In genomic region chr9:899440-900184, GRCh38 we compare ENCODE assay signal across 1 cellular context.
TF ChIP-seq lines count a peak whose summit lies in the region.

No MANE protein-coding gene starts in this region.

TF ChIP-seq in GM12878, 131 proteins besides CTCF, POLR2A, EP300 and RAD21 (continued from another document):
- peak; percentile 38 for TF ChIP-seq SP1 (IDR thresholded peaks at IDR 0.05; ENCODE audit: low read depth, low read length)
- TF ChIP-seq NR2F1 (conservative IDR thresholded peaks at IDR 0.05), result no peak
- no peak for TF ChIP-seq RAD51 (IDR thresholded peaks at IDR 0.05)
- no peak for TF ChIP-seq SUPT20H (IDR thresholded peaks at IDR 0.05; ENCODE audit: borderline replicate concordance, control insufficient read depth, low read depth, low read length)
- no peak for TF ChIP-seq CEBPB (IDR thresholded peaks at IDR 0.05; ENCODE audit: borderline replicate concordance in 1 of 2, low read depth in 2 of 2, low read length in 2 of 2)
- no peak for TF ChIP-seq SMAD1 (IDR thresholded peaks at IDR 0.05; ENCODE audit: low read depth, partially characterized antibody)
